Comparison of ENCODE assay signal across 1 cellular context in the genomic region with DNA sequence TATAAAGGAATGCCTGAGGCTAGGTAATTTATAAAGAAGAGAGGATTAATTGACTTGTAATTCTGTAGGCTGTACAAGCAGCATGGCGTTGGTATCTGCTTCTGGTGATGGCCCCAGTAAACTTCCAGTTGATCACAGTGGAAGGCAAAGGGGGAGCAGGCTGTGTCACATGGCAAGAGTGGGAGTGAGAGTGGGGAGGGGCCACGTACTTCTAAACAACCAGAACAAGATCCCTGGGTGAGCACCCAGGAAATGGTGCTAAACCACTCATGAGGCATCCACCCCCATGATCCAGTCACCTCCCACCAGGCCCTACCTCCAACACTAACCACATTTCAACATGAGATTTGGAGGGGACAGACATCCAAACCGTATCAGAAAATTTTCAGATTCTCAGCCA.
TF ChIP-seq lines count a peak whose summit lies in the region.

No MANE protein-coding gene starts in this region.

TF ChIP-seq in HEK293, 187 proteins besides CTCF, POLR2A, EP300 and RAD21 (continued from another document):
- TF ChIP-seq, protein P1, sequence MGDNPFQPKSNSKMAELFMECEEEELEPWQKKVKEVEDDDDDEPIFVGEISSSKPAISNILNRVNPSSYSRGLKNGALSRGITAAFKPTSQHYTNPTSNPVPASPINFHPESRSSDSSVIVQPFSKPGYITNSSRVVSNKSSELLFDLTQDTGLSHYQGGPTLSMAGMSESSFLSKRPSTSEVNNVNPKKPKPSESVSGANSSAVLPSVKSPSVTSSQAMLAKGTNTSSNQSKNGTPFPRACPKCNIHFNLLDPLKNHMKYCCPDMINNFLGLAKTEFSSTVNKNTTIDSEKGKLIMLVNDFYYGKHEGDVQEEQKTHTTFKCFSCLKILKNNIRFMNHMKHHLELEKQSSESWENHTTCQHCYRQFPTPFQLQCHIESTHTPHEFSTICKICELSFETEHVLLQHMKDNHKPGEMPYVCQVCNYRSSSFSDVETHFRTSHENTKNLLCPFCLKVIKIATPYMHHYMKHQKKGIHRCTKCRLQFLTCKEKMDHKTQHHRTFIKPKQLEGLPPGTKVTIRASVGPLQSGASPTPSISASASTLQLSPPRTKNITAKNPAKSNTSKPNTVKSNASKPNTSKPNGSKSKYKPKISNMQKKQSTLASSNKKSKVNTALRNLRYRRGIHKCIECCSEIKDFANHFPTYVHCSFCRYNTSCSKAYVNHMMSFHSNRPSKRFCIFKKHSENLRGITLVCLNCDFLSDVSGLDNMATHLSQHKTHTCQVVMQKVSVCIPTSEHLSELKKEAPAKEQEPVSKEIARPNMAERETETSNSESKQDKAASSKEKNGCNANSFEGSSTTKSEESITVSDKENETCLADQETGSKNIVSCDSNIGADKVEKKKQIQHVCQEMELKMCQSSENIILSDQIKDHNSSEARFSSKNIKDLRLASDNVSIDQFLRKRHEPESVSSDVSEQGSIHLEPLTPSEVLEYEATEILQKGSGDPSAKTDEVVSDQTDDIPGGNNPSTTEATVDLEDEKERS (tag by site-specific recombination; IDR thresholded peaks at IDR 0.05), result no peak
- peak; percentile 72 for TF ChIP-seq EGR2 (tag by site-specific recombination; IDR thresholded peaks at IDR 0.05; ENCODE audit: low read depth)
- no peak for TF ChIP-seq ZNF785 (tag by site-specific recombination; IDR thresholded peaks at IDR 0.05)
- TF ChIP-seq, protein P2, sequence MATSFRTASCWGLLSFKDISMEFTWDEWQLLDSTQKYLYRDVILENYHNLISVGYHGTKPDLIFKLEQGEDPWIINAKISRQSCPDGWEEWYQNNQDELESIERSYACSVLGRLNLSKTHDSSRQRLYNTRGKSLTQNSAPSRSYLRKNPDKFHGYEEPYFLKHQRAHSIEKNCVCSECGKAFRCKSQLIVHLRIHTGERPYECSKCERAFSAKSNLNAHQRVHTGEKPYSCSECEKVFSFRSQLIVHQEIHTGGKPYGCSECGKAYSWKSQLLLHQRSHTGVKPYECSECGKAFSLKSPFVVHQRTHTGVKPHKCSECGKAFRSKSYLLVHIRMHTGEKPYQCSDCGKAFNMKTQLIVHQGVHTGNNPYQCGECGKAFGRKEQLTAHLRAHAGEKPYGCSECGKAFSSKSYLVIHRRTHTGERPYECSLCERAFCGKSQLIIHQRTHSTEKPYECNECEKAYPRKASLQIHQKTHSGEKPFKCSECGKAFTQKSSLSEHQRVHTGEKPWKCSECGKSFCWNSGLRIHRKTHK (tag by site-specific recombination; IDR thresholded peaks at IDR 0.05), result no peak
- no peak for TF ChIP-seq ZNF571 (tag by site-specific recombination; IDR thresholded peaks at IDR 0.05)
- TF ChIP-seq RBAK (tag by site-specific recombination; IDR thresholded peaks at IDR 0.05), result no peak
- no peak for TF ChIP-seq ZNF701 (tag by site-specific recombination; IDR thresholded peaks at IDR 0.05)
- TF ChIP-seq ZNF555 (tag by site-specific recombination; conservative IDR thresholded peaks at IDR 0.05), result no peak
- no peak for TF ChIP-seq ZNF354C (tag by site-specific recombination; IDR thresholded peaks at IDR 0.05; ENCODE audit: borderline replicate concordance, low read depth)
